Comparison of ENCODE assay signal across 23 cellular contexts in the genomic region with DNA sequence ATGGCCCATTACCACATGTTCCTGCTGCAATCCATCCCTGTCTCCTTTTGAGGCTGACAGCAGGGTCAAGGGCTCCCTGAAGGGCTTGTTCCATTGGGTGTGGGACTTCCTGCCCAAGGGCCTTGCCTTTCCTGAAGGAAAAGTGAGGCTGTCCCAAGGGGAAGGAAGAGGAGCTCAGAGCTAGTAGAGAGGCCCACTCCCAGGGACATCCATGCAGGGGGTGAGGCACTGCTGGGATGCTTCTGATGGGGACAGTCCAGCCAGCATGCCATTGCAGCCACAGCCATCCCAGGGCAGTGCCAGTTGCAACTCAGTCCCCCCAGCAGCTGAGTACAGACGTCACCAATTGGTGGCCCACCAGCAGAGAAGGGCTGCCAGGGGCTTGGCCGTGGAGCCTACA.
"Had no signal": no experiment of that assay in that cellular context is flagged by ENCODE, and none has a peak within 500 bp of the region (broad histone marks: within the 10 kb centered on the region; RNA-seq: fewer than 3 reads in every experiment).

No MANE protein-coding gene starts in this region.

- H3K27me3 Mint-ChIP-seq: central memory CD8-positive, alpha-beta T cell had no signal

- H3K4me3 ChIP-seq: dorsolateral prefrontal cortex, lung, ovary, skin epidermis, suprapubic skin, thyroid gland, uterus had no signal

- H3K27me3 ChIP-seq: ovary, suprapubic skin, thyroid gland, uterus had no signal

- H3K9me3 ChIP-seq: ovary, suprapubic skin, thyroid gland, uterus had no signal

- ATAC-seq: left lobe of liver, sciatic nerve had no signal

- H3K4me3 Mint-ChIP-seq: central memory CD8-positive, alpha-beta T cell; naive B cell; type B pancreatic cell had no signal

- H3K36me3 Mint-ChIP-seq: naive B cell, type B pancreatic cell had no signal

- H3K4me1 ChIP-seq: suprapubic skin, thyroid gland, uterus had no signal

- DNase-seq: cortex of kidney; dorsolateral prefrontal cortex; effector CD8-positive, alpha-beta T cell; foreskin melanocyte; head of caudate nucleus; hypothalamus; islet precursor cell; mesendoderm; naive B cell; ovary; stimulated activated CD4-positive, alpha-beta T cell treated with anti-CD3 and anti-CD28 coated beads, Interleukin-2, amount 100 ng/mL, for 24 hours; stimulated activated CD4-positive, alpha-beta T cell treated with anti-CD3 and anti-CD28 coated beads, Interleukin-4, amount 100 ng/mL, for 4 hours; stimulated activated naive CD4-positive, alpha-beta T cell treated with Interleukin-2 at 50 U/mL for 16 hours; thyroid gland; uterus had no signal

- H3K27ac ChIP-seq: dorsolateral prefrontal cortex, ovary, skin epidermis, suprapubic skin, thyroid gland, uterus had no signal

- H3K27ac Mint-ChIP-seq: naive B cell, progenitor cell of endocrine pancreas, type B pancreatic cell had no signal

- H3K4me1 Mint-ChIP-seq: central memory CD8-positive, alpha-beta T cell; naive B cell had no signal

- H3K9me3 Mint-ChIP-seq: type B pancreatic cell had no signal
